8 cellular contexts compared by ENCODE assay signal in genomic region chr3:149042766-149043386, GRCh38. TPM values are rescaled to one million over a fixed set of nuclear protein-coding genes. Genes with fewer than 3 reads are reported as not detected.
DNase-seq lines count a peak whose midpoint lies in the region; ATAC-seq and TF ChIP-seq lines count a peak whose summit lies in the region.

No MANE protein-coding gene starts in this region.

- H3K4me3 ChIP-seq in breast epithelium = no peak overlapping the region

- TF ChIP-seq POLR2A in breast epithelium (IDR thresholded peaks at IDR 0.05) = no peak

- H3K4me1 ChIP-seq in breast epithelium = no peaks in the 10 kb centered on the region

- no peaks in the 10 kb centered on the region for H3K27me3 ChIP-seq in breast epithelium

- no peaks in the 10 kb centered on the region for H3K9me3 Mint-ChIP-seq in MCF 10A (ENCODE audit: unreplicated experiment)
- H3K9me3 Mint-ChIP-seq in activated T-helper 17 cell treated with anti-CD3 and anti-CD28 coated beads, Interleukin-2, amount 50 U/mL, for 72 hours = no peaks in the 10 kb centered on the region
- no peaks in the 10 kb centered on the region for H3K9me3 Mint-ChIP-seq in stimulated activated effector memory CD8-positive, alpha-beta T cell treated with anti-CD3 and anti-CD28 coated beads, Interleukin-12 subunit alpha, Interleukin-12 subunit beta, amount 100 ng/mL, for 72 hours

- H3K27ac ChIP-seq in breast epithelium = no peak overlapping the region

- no TSS peak for BruUV-seq in MCF 10A (replicated peaks; lab: Mats Ljungman, UMichigan)

- POLR2A ChIA-PET in MCF 10A (lab: Yijun Ruan, JAX) = no interaction called here

- H3K9me3 ChIP-seq in breast epithelium = no peaks in the 10 kb centered on the region

- ATAC-seq in HG03025 (IDR thresholded peaks at IDR 0.05; ENCODE audit: low FRiP score, unreplicated experiment) = peak; percentile 89
- peak; percentile 93 for ATAC-seq in activated T-helper 17 cell treated with anti-CD3 and anti-CD28 coated beads, Interleukin-2, amount 50 U/mL, for 72 hours (replicated peaks)
- ATAC-seq in stimulated activated effector memory CD8-positive, alpha-beta T cell treated with anti-CD3 and anti-CD28 coated beads, Interleukin-12 subunit alpha, Interleukin-12 subunit beta, amount 100 ng/mL, for 72 hours = peak; percentile 85

- intact Hi-C loops in MCF 10A (cut with micrococcal nuclease) (no loop called here), breast epithelium (cut with DNase I; ENCODE audit: low total_unique reads) (no loop called here)

- peaks cover 9% of the 10 kb centered on the region for H3K4me1 Mint-ChIP-seq in MCF 10A (ENCODE audit: insufficient read depth, unreplicated experiment)
- peaks cover 19% of the 10 kb centered on the region for H3K4me1 Mint-ChIP-seq in activated T-helper 17 cell treated with anti-CD3 and anti-CD28 coated beads, Interleukin-2, amount 50 U/mL, for 72 hours
- peaks cover 30% of the 10 kb centered on the region for H3K4me1 Mint-ChIP-seq in stimulated activated effector memory CD8-positive, alpha-beta T cell treated with anti-CD3 and anti-CD28 coated beads, Interleukin-12 subunit alpha, Interleukin-12 subunit beta, amount 100 ng/mL, for 72 hours

- TF ChIP-seq CTCF in MCF 10A (IDR thresholded peaks at IDR 0.05; ENCODE audit: unreplicated experiment) (no peak), breast epithelium (IDR thresholded peaks at IDR 0.05) (no peak)

- peak overlapping the region; percentile 2 for H3K4me3 Mint-ChIP-seq in MCF 10A (ENCODE audit: unreplicated experiment)
- H3K4me3 Mint-ChIP-seq in activated T-helper 17 cell treated with anti-CD3 and anti-CD28 coated beads, Interleukin-2, amount 50 U/mL, for 72 hours = peak overlapping the region; percentile 35
- H3K4me3 Mint-ChIP-seq in stimulated activated effector memory CD8-positive, alpha-beta T cell treated with anti-CD3 and anti-CD28 coated beads, Interleukin-12 subunit alpha, Interleukin-12 subunit beta, amount 100 ng/mL, for 72 hours = peak overlapping the region; percentile 3

- H3K36me3 Mint-ChIP-seq in MCF 10A (ENCODE audit: insufficient read depth, unreplicated experiment) = peaks cover 29% of the 10 kb centered on the region
- peaks cover 64% of the 10 kb centered on the region for H3K36me3 Mint-ChIP-seq in activated T-helper 17 cell treated with anti-CD3 and anti-CD28 coated beads, Interleukin-2, amount 50 U/mL, for 72 hours (ENCODE audit: low read depth)
- H3K36me3 Mint-ChIP-seq in stimulated activated effector memory CD8-positive, alpha-beta T cell treated with anti-CD3 and anti-CD28 coated beads, Interleukin-12 subunit alpha, Interleukin-12 subunit beta, amount 100 ng/mL, for 72 hours = peaks cover 60% of the 10 kb centered on the region

- DNase-seq in MCF 10A (ENCODE audit: unreplicated experiment) (peak; percentile 55), breast epithelium (ENCODE audit: low spot score in 2 of 2) (no peak), NCI-H2171 (lab: John Stamatoyannopoulos, UW) (no peak), retina (no peak), CD1c-positive myeloid dendritic cell (ENCODE audit: extremely low spot score) (no peak)
- DNase-seq in stimulated activated effector memory CD8-positive, alpha-beta T cell treated with anti-CD3 and anti-CD28 coated beads, Interleukin-12 subunit alpha, Interleukin-12 subunit beta, amount 100 ng/mL, for 72 hours (ENCODE audit: low spot score in 2 of 2) = no peak

- no peaks in the 10 kb centered on the region for H3K27me3 Mint-ChIP-seq in MCF 10A (ENCODE audit: insufficient read depth, unreplicated experiment)
- H3K27me3 Mint-ChIP-seq in activated T-helper 17 cell treated with anti-CD3 and anti-CD28 coated beads, Interleukin-2, amount 50 U/mL, for 72 hours = no peaks in the 10 kb centered on the region

- CTCF ChIA-PET in MCF 10A (lab: Yijun Ruan, JAX) = interaction anchor here (0.6 to 1.1 kb wide), 5 partner anchors 17 to 1592 kb away, joined by 3 to 5 read pairs (median 4); no protein-coding TSS in a partner anchor

- H3K36me3 ChIP-seq in breast epithelium = no peaks in the 10 kb centered on the region

- peak overlapping the region; percentile 44 for H3K27ac Mint-ChIP-seq in MCF 10A (ENCODE audit: low read depth, unreplicated experiment)
- H3K27ac Mint-ChIP-seq in activated T-helper 17 cell treated with anti-CD3 and anti-CD28 coated beads, Interleukin-2, amount 50 U/mL, for 72 hours = peak overlapping the region; percentile 69
- peak overlapping the region; percentile 4 for H3K27ac Mint-ChIP-seq in stimulated activated effector memory CD8-positive, alpha-beta T cell treated with anti-CD3 and anti-CD28 coated beads, Interleukin-12 subunit alpha, Interleukin-12 subunit beta, amount 100 ng/mL, for 72 hours

RNA-seq across cellular contexts. Expression of gene HLTF, which starts 43.5 kb away (rescaled TPM):
- total RNA-seq in MCF 10A (2022) = 21.9 TPM in 2 replicates
- total RNA-seq in breast epithelium = 10 to 100 TPM; 14.7 to 36.4 (median 22.6) TPM
- total RNA-seq in activated T-helper 17 cell treated with anti-CD3 and anti-CD28 coated beads, Interleukin-2, amount 50 U/mL, for 72 hours = 10 to 100 TPM; 24.5 to 28.2 TPM

RNA-seq across cellular contexts. Expression of gene GYG1, which starts 51.5 kb away (rescaled TPM):
- total RNA-seq in MCF 10A (2022) = 22.3 and 25.4 TPM in 2 replicates
- 10 to 100 TPM; 25.8 to 36.1 (median 35.9) TPM for total RNA-seq in breast epithelium
- 10 to 100 TPM; 17.1 to 37.4 TPM for total RNA-seq in activated T-helper 17 cell treated with anti-CD3 and anti-CD28 coated beads, Interleukin-2, amount 50 U/mL, for 72 hours

Comparison
In these comparisons a context has a peak if more than half of its experiments do, and no peak if none do; other contexts are left out.
1. H3K27ac Mint-ChIP-seq: peak in every context shown above with its lines; median percentile 69 in activated T-helper 17 cell treated with anti-CD3 and anti-CD28 coated beads, Interleukin-2, amount 50 U/mL, for 72 hours; 44 in MCF 10A; 4 in stimulated activated effector memory CD8-positive, alpha-beta T cell treated with anti-CD3 and anti-CD28 coated beads, Interleukin-12 subunit alpha, Interleukin-12 subunit beta, amount 100 ng/mL, for 72 hours.